Comparison of ENCODE assay signal across 28 cellular contexts in genomic region chr19:32172761-32173160, GRCh38.
"Had no signal": no experiment of that assay in that cellular context is flagged by ENCODE, and none has a peak within 500 bp of the region (broad histone marks: within the 10 kb centered on the region; RNA-seq: fewer than 3 reads in every experiment).

No MANE protein-coding gene starts in this region.

- H3K4me3 ChIP-seq: body of pancreas, cardiac muscle cell, heart right ventricle, left ventricle myocardium inferior, pancreas, psoas muscle, stomach, thyroid gland, upper lobe of right lung had no signal

- H3K4me1 Mint-ChIP-seq: stimulated activated naive B cell treated with anti-CD40 and anti-IgM and Interleukin-4, amounts not matched to agents 10 μg/mL and 1 μg/mL and 100 μg/mL, for 72 hours had no signal

- H3K27ac ChIP-seq: body of pancreas, cardiac muscle cell, foreskin keratinocyte, heart right ventricle, left ventricle myocardium inferior, pancreas, psoas muscle, stomach, thyroid gland, upper lobe of right lung, VCaP had no signal

- H3K4me3 Mint-ChIP-seq: activated CD8-positive, alpha-beta T cell treated with anti-CD3 and anti-CD28 coated beads, Interleukin-2, amount 10 ng/mL, durations not matched to agents 7 days and 5 days; activated naive CD8-positive, alpha-beta T cell; effector memory CD8-positive, alpha-beta T cell; stimulated activated naive B cell treated with anti-CD40 and anti-IgM and Interleukin-4, amounts not matched to agents 10 μg/mL and 1 μg/mL and 100 μg/mL, for 72 hours; T-helper 2 cell treated with Interferon-gamma antibody and Interleukin-4, amounts not matched to agents 5 μg/mL and 100 μg/mL, for 36 hours had no signal

- H3K27me3 ChIP-seq: foreskin keratinocyte, stomach, thyroid gland, upper lobe of right lung had no signal

- H3K36me3 Mint-ChIP-seq: activated naive CD8-positive, alpha-beta T cell; stimulated activated naive B cell treated with anti-CD40 and anti-IgM and Interleukin-4, amounts not matched to agents 10 μg/mL and 1 μg/mL and 100 μg/mL, for 72 hours had no signal

- H3K9me3 ChIP-seq: body of pancreas, heart right ventricle, left ventricle myocardium inferior, pancreas, psoas muscle, stomach, thyroid gland, upper lobe of right lung had no signal

- H3K27ac Mint-ChIP-seq: activated CD8-positive, alpha-beta T cell treated with anti-CD3 and anti-CD28 coated beads, Interleukin-2, amount 10 ng/mL, durations not matched to agents 7 days and 5 days; activated naive CD8-positive, alpha-beta T cell; effector memory CD8-positive, alpha-beta T cell; stimulated activated naive B cell treated with anti-CD40 and anti-IgM and Interleukin-4, amounts not matched to agents 10 μg/mL and 1 μg/mL and 100 μg/mL, for 72 hours; T-helper 2 cell treated with Interferon-gamma antibody and Interleukin-4, amounts not matched to agents 5 μg/mL and 100 μg/mL, for 36 hours had no signal

- DNase-seq: activated CD4-positive, alpha-beta T cell treated with anti-CD3 and anti-CD28 coated beads, Interleukin-2, amount 50 U/mL, for 1 hour; activated CD8-positive, alpha-beta T cell treated with anti-CD3 and anti-CD28 coated beads, Interleukin-2, amount 10 ng/mL, durations not matched to agents 7 days and 5 days; activated effector memory CD4-positive, alpha-beta T cell treated with Interleukin-2 at 50 U/mL for 16 hours; activated naive CD4-positive, alpha-beta T cell treated with Interleukin-2 at 50 U/mL for 16 hours; anterior cingulate cortex; body of pancreas; cortex of kidney; effector memory CD8-positive, alpha-beta T cell; foreskin keratinocyte; heart right ventricle; kidney glomerular epithelial cell; left ventricle myocardium inferior; mammary epithelial cell; nucleus accumbens; pancreas; psoas muscle; stimulated activated CD4-positive, alpha-beta T cell treated with anti-CD3 and anti-CD28 coated beads, Interleukin-15, amount 100 ng/mL, for 24 hours; stimulated activated CD4-positive, alpha-beta T cell treated with anti-CD3 and anti-CD28 coated beads, Interleukin-2, amount 100 ng/mL, for 24 hours; stimulated activated naive B cell treated with anti-CD40 and anti-IgM and Interleukin-4, amounts not matched to agents 10 μg/mL and 1 μg/mL and 100 μg/mL, for 72 hours; stomach; T-helper 1 cell; thyroid gland; upper lobe of right lung had no signal

- H3K36me3 ChIP-seq: cardiac muscle cell, heart right ventricle, left ventricle myocardium inferior, pancreas, stomach, thyroid gland, upper lobe of right lung had no signal

- H3K4me1 ChIP-seq: body of pancreas, foreskin keratinocyte, heart right ventricle, left ventricle myocardium inferior, pancreas, psoas muscle, stomach, thyroid gland, upper lobe of right lung had no signal

- ATAC-seq: activated CD4-positive, CD25-positive, alpha-beta regulatory T cell treated with anti-CD3 and anti-CD28 coated beads, Interleukin-2, amount 50 U/mL, for 24 hours; activated CD8-positive, alpha-beta T cell treated with anti-CD3 and anti-CD28 coated beads, Interleukin-2, amount 10 ng/mL, durations not matched to agents 7 days and 5 days; body of pancreas; effector memory CD8-positive, alpha-beta T cell; foreskin keratinocyte; heart right ventricle; psoas muscle; stimulated activated naive B cell treated with anti-CD40 and anti-IgM and Interleukin-4, amounts not matched to agents 10 μg/mL and 1 μg/mL and 100 μg/mL, for 72 hours had no signal

- H3K9me3 Mint-ChIP-seq: effector memory CD8-positive, alpha-beta T cell had no signal
